ENCODE assay signal across 8 cellular contexts in the genomic region with DNA sequence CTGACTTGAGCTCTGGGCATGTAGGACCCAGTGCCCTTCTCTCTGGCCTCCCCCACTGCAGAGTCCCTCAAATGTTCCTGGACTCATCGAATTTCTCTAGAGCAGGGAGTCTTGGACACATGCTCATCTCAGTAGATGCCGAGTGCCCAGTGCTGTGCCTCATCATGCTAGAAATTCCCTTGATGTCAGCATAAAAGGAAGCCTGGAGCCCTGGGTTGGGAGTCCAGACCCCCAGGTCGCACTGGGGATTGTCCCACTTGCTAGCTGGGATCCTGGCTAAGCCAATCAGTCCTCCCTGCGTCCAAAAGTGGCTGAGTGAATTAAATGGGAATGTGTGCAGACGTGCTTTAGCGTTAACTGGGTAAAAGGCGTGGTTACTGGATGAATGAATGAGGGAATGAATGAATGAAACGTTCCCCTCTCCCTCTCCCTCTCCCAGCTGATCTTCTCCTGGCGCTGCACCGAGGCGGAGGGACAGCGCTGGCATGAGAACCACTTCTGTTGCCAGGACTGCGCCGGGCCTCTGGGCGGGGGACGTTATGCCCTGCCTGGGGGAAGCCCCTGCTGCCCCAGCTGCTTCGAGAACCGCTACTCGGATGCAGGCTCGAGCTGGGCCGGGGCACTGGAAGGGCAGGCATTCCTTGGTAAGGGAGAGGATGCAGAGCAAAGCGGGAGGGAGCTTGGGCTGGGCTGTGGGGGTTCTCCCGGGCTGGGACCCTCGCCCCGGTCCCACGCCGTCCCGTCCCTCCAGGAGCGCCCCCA. TPM values are rescaled to one million over a fixed set of nuclear protein-coding genes. Genes with fewer than 3 reads are reported as not detected.
DNase-seq lines count a peak whose midpoint lies in the region; ATAC-seq and TF ChIP-seq lines count a peak whose summit lies in the region.

No MANE protein-coding gene starts in this region.

- H3K36me3 Mint-ChIP-seq in Calu3 (ENCODE audit: insufficient read depth, unreplicated experiment): peaks cover 57% of the 10 kb centered on the region

- whole genome bisulfite sequencing in body of pancreas, 2 donors: 18 to 19% methylated on average over 18 to 29 of the region's 29 CpGs

- H3K36me3 ChIP-seq in HUES48 (ENCODE audit: control insufficient read depth, insufficient read depth, low read length) (peaks cover 21% of the 10 kb centered on the region), body of pancreas (replicated peaks in 1 of 2; ENCODE audit: insufficient read depth in 1 of 2, low read depth in 2 of 2) (peaks cover 0 to 4% of the 10 kb centered on the region in 2 donors)

- peak overlapping the region; percentile 95 for H3K4me3 Mint-ChIP-seq in Calu3 (ENCODE audit: low read depth, unreplicated experiment)

- BruUV-seq in Calu3 (replicated peaks; lab: Mats Ljungman, UMichigan): no TSS peak

- peak overlapping the region; percentile 46 for H3K27ac Mint-ChIP-seq in Calu3 (ENCODE audit: unreplicated experiment)

- H3K27me3 Mint-ChIP-seq in Calu3 (ENCODE audit: unreplicated experiment): no peaks in the 10 kb centered on the region

- peak overlapping the region; percentile 86 for H3K4me3 ChIP-seq in HUES48 (ENCODE audit: low read depth, low read length)
- H3K4me3 ChIP-seq in body of pancreas: peak overlapping the region in 1 of 2 donors; percentile 66

- no peak for TF ChIP-seq CTCF in Calu3 (IDR thresholded peaks at IDR 0.05; ENCODE audit: unreplicated experiment)
- no peak for TF ChIP-seq CTCF in body of pancreas (IDR thresholded peaks at IDR 0.05)

- intact Hi-C loops in Calu3 (cut with micrococcal nuclease; ENCODE audit: unreplicated experiment) (loop anchor here (10.0 kb wide), 1 partner anchor 429 kb away; the partner anchor contains the start of gene MRPS10), body of pancreas (cut with DNase I) (no loop called here)

- H3K27ac ChIP-seq in HUES48 (ENCODE audit: low read depth, low read length): no peak overlapping the region
- peak overlapping the region in 3 of 4 donors; percentile 75 to 93 (median 91) for H3K27ac ChIP-seq in body of pancreas
- H3K27ac ChIP-seq in substantia nigra (ENCODE audit: low read depth, low read length, poor library complexity, severe bottlenecking): peak overlapping the region; percentile 96

- ATAC-seq in body of pancreas (no peak), HG03039 (IDR thresholded peaks at IDR 0.05; ENCODE audit: unreplicated experiment) (no peak), GM18873 (IDR thresholded peaks at IDR 0.05; ENCODE audit: low FRiP score, unreplicated experiment) (no peak)

- H3K4me1 Mint-ChIP-seq in Calu3 (ENCODE audit: low read depth, unreplicated experiment): peaks cover 51% of the 10 kb centered on the region

- H3K27me3 ChIP-seq in HUES48 (ENCODE audit: control insufficient read depth, insufficient read depth, low read length): peaks cover 49% of the 10 kb centered on the region
- H3K27me3 ChIP-seq in body of pancreas: no peaks in the 10 kb centered on the region

- CTCF ChIA-PET in Calu3 (lab: Charles Lee): interaction anchor here (0.6 to 3.2 kb wide), 10 partner anchors 8 to 418 kb away, joined by 3 to 29 read pairs (median 4); partner anchors contain the start of genes BYSL, MED20 and TAF8

- H3K4me1 ChIP-seq in HUES48 (ENCODE audit: control insufficient read depth, insufficient read depth, low read length) (0 out of 2 replicates have a peak, but pooled peaks cover 11% of the 10 kb centered on the region), body of pancreas (peaks cover 61% of the 10 kb centered on the region)

- H3K9me3 Mint-ChIP-seq in Calu3 (ENCODE audit: low read depth, unreplicated experiment): no peaks in the 10 kb centered on the region

- H3K9me3 ChIP-seq in HUES48 (ENCODE audit: control insufficient read depth, insufficient read depth, low read length) (no peaks in the 10 kb centered on the region; the same call in 1 of the 2 replicates), body of pancreas (no peaks in the 10 kb centered on the region)

- no peak for TF ChIP-seq POLR2A in body of pancreas (IDR thresholded peaks at IDR 0.05)

- no peak overlapping the region for H3K9ac ChIP-seq in HUES48 (ENCODE audit: low read depth, low read length)

- DNase-seq in Calu3 (no peak), body of pancreas (peak in 1 of 4 donors; percentile 23), islet precursor cell (peak; percentile 64), substantia nigra (lab: John Stamatoyannopoulos, UW) (peak in 21 of 49 donors; percentile 19 to 76 (median 47)), NCI-H1436 (lab: John Stamatoyannopoulos, UW) (no peak)

RNA-seq across cellular contexts. Expression of gene TOMM6, which starts 1.6 kb away (rescaled TPM):
- total RNA-seq in Calu3 (2022) (251 and 265 TPM in 2 replicates), body of pancreas (100 to 1,000 TPM in 1 of 2 donors, 10 to 100 TPM in 1; 83.5 to 127 TPM)

RNA-seq across cellular contexts. Expression of gene PRICKLE4, which starts 5.3 kb away (rescaled TPM):
- 6.4 and 7.1 TPM in 2 replicates for total RNA-seq in Calu3 (2022)
- total RNA-seq in body of pancreas: 10 to 100 TPM in 1 of 2 donors, 1 to 10 TPM in 1; 4.4 to 16.8 TPM

RNA-seq across cellular contexts. Expression of gene FRS3, which starts 6.2 kb away (rescaled TPM):
- total RNA-seq in Calu3 (2022) (5.0 and 6.6 TPM in 2 replicates), body of pancreas (1 to 10 TPM; 2.6 to 5.3 TPM)

RNA-seq across cellular contexts. Expression of gene PGC, which starts 38.7 kb away (rescaled TPM):
- not detected in 2 replicates for total RNA-seq in Calu3 (2022)
- total RNA-seq in body of pancreas: 10 to 100 TPM; 48.8 to 91.1 TPM

RNA-seq across cellular contexts. Expression of gene TFEB, which starts 50.5 kb away (rescaled TPM):
- total RNA-seq in Calu3 (2022) (4.4 and 6.6 TPM in 2 replicates), body of pancreas (10 to 100 TPM in 1 of 2 donors, 1 to 10 TPM in 1; 4.9 to 10.1 TPM)
